ENCODE assay signal across 8 cellular contexts in the genomic region with DNA sequence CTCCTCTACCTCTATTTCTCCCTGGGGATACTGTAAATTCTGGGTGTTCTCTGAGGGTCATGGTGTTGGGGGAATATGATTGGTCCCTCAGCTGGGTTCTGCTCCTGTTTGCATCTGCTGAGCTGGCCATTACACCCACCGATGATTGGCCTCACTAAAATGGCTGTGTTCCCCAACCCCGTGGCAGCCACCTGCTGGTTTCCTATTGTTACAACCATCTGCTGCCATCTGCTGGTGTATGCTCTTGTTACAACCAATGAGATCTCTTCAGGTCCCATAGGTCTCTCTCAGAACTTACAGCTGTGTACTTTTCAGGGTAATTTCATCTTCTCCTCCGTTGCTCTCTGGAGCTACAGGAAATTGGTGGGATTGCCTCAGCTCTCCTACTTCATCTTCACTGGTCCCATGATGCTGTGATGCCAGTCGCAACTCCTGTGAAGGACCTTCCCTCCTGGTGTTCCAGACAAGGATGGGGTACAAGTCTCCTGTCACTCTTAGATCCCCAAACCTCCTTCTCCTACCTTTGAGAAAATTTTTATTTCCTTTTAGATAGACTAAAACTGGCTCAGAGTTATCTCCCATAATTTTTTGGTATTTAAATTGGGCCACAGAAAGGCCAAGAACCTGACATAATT.
A peak's percentile ranks its signal among the peaks of the same experiment; 100 is the strongest.
DNase-seq lines count a peak whose midpoint lies in the region; ATAC-seq, FAIRE-seq and TF ChIP-seq lines count a peak whose summit lies in the region.

No MANE protein-coding gene starts in this region.

- H3K36me3 Mint-ChIP-seq in activated naive CD4-positive, alpha-beta T cell treated with anti-CD3 and anti-CD28 coated beads, Interleukin-2, amount 10 ng/mL, durations not matched to agents 7 days and 5 days: no peaks in the 10 kb centered on the region
- H3K36me3 Mint-ChIP-seq in glutamatergic neuron (ENCODE audit: unreplicated experiment): no peaks in the 10 kb centered on the region

- H3K9me3 ChIP-seq in SK-N-MC (ENCODE audit: low read depth, low read length): no peaks in the 10 kb centered on the region

- H3K9me3 Mint-ChIP-seq in activated naive CD4-positive, alpha-beta T cell treated with anti-CD3 and anti-CD28 coated beads, Interleukin-2, amount 10 ng/mL, durations not matched to agents 7 days and 5 days: no peaks in the 10 kb centered on the region
- H3K9me3 Mint-ChIP-seq in glutamatergic neuron (ENCODE audit: unreplicated experiment): peaks cover 3% of the 10 kb centered on the region

- DNase-seq in NCI-H1048 (lab: John Stamatoyannopoulos, UW) (peak; percentile 78), SK-N-MC (ENCODE audit: low read depth, low spot score) (peak; percentile 78), glutamatergic neuron (peak; percentile 73), posterior cingulate gyrus (peak; percentile 22 to 92 (median 70)), urothelium cell line (ENCODE audit: low spot score) (peak; percentile 62)
- peak; percentile 79 for DNase-seq in activated naive CD4-positive, alpha-beta T cell treated with anti-CD3 and anti-CD28 coated beads, Interleukin-2, amount 10 ng/mL, durations not matched to agents 7 days and 5 days

- H3K27ac Mint-ChIP-seq in activated naive CD4-positive, alpha-beta T cell treated with anti-CD3 and anti-CD28 coated beads, Interleukin-2, amount 10 ng/mL, durations not matched to agents 7 days and 5 days: no peak overlapping the region
- peak overlapping the region; percentile 48 for H3K27ac Mint-ChIP-seq in glutamatergic neuron (ENCODE audit: unreplicated experiment)

- H3K9ac ChIP-seq in SK-N-MC (ENCODE audit: insufficient read length): no peak overlapping the region

- H3K4me1 Mint-ChIP-seq in activated naive CD4-positive, alpha-beta T cell treated with anti-CD3 and anti-CD28 coated beads, Interleukin-2, amount 10 ng/mL, durations not matched to agents 7 days and 5 days: peaks cover 3% of the 10 kb centered on the region
- peaks cover 8% of the 10 kb centered on the region for H3K4me1 Mint-ChIP-seq in glutamatergic neuron (ENCODE audit: low read depth, unreplicated experiment)

- FAIRE-seq in urothelium cell line (lab: Jason Lieb, UNC): peak; percentile 42

- H3K27me3 Mint-ChIP-seq in activated naive CD4-positive, alpha-beta T cell treated with anti-CD3 and anti-CD28 coated beads, Interleukin-2, amount 10 ng/mL, durations not matched to agents 7 days and 5 days: no peaks in the 10 kb centered on the region
- H3K27me3 Mint-ChIP-seq in glutamatergic neuron (ENCODE audit: unreplicated experiment): no peaks in the 10 kb centered on the region

- TF ChIP-seq CTCF in GM12875 (IDR thresholded peaks at IDR 0.05; ENCODE audit: borderline replicate concordance, insufficient read depth, low read depth, low read length) (peak; percentile 82), glutamatergic neuron (IDR thresholded peaks at IDR 0.05; ENCODE audit: partially characterized antibody, unreplicated experiment) (peak; percentile 62)

- no peaks in the 10 kb centered on the region for H3K36me3 ChIP-seq in SK-N-MC (ENCODE audit: insufficient read depth, low read length)

- intact Hi-C loops in posterior cingulate gyrus (cut with DNase I): loop anchor here (1.0 to 5.0 kb wide), 2 partner anchors 415 to 872 kb away; no protein-coding TSS in a partner anchor

- ATAC-seq in HG02623 (IDR thresholded peaks at IDR 0.05; ENCODE audit: unreplicated experiment): peak; percentile 100

- H3K4me3 ChIP-seq in GM12875 (ENCODE audit: low read depth, low read length) (no peak overlapping the region), SK-N-MC (peak overlapping the region; percentile 31)

- CTCF ChIA-PET in activated naive CD4-positive, alpha-beta T cell treated with anti-CD3 and anti-CD28 coated beads, Interleukin-2, amount 10 ng/mL, durations not matched to agents 7 days and 5 days (lab: Charles Lee): interaction anchor here (0.6 to 1.9 kb wide), 6 partner anchors 17 to 1671 kb away, joined by 3 to 23 read pairs (median 4); no protein-coding TSS in a partner anchor

- H3K4me3 Mint-ChIP-seq in activated naive CD4-positive, alpha-beta T cell treated with anti-CD3 and anti-CD28 coated beads, Interleukin-2, amount 10 ng/mL, durations not matched to agents 7 days and 5 days: no peak overlapping the region
- H3K4me3 Mint-ChIP-seq in glutamatergic neuron (ENCODE audit: unreplicated experiment): no peak overlapping the region

- no peak overlapping the region for H3K27ac ChIP-seq in SK-N-MC
